Comparison of ENCODE assay signal across 13 cellular contexts in genomic region chr2:232260075-232260474, GRCh38.
DNase-seq lines count a peak whose midpoint lies in the region; ATAC-seq and TF ChIP-seq lines count a peak whose summit lies in the region.
"Had no signal": no experiment of that assay in that cellular context is flagged by ENCODE, and none has a peak within 500 bp of the region (broad histone marks: within the 10 kb centered on the region; RNA-seq: fewer than 3 reads in every experiment).

No MANE protein-coding gene starts in this region.

- no peak for TF ChIP-seq EP300 in stomach (IDR thresholded peaks at IDR 0.05)

- DNase-seq in AG04450 (ENCODE audit: low read depth, low spot score): peak; percentile 70
- DNase-seq in HPDE6-E6E7 (ENCODE audit: extremely low spot score): peak; percentile 55
- DNase-seq in astrocyte of the spinal cord (ENCODE audit: low read depth, low spot score): peak; percentile 91
- DNase-seq in kidney epithelial cell (ENCODE audit: low read depth): peak; percentile 84
- no peak for DNase-seq in germinal center (ENCODE audit: low spot score)
- no peak for DNase-seq in stomach
- DNase-seq: activated CD4-positive, alpha-beta T cell treated with anti-CD3 and anti-CD28 coated beads, Interleukin-2, amount 10 ng/mL, durations not matched to agents 24 days and 14 days; KG1; stimulated activated naive CD8-positive, alpha-beta T cell treated with anti-CD3 and anti-CD28 coated beads, Interleukin-15, amount 100 ng/mL, for 72 hours had no signal

- H3K27ac ChIP-seq in AG04450 (ENCODE audit: low read depth, low read length) (no peak overlapping the region), stomach (no peak overlapping the region)
- H3K27ac ChIP-seq: adrenal gland had no signal

- 66 to 80% (median 74%) methylated on average over 3 of the region's 3 CpGs for WGBS in stomach, 5 donors

- no peak for TF ChIP-seq CTCF in AG04450 (IDR thresholded peaks at IDR 0.05; ENCODE audit: low read depth, low read length)
- TF ChIP-seq CTCF in astrocyte of the spinal cord (IDR thresholded peaks at IDR 0.05; ENCODE audit: low read depth, low read length): no peak
- no peak for TF ChIP-seq CTCF in kidney epithelial cell (IDR thresholded peaks at IDR 0.05; ENCODE audit: insufficient read depth, low read length, poor library complexity, severe bottlenecking)
- no peak for TF ChIP-seq CTCF in stomach (IDR thresholded peaks at IDR 0.05)

- H3K4me3 ChIP-seq in AG04450 (ENCODE audit: low read depth, low read length): no peak overlapping the region
- peak overlapping the region; percentile 4 for H3K4me3 ChIP-seq in astrocyte of the spinal cord (ENCODE audit: low read depth, low read length)
- H3K4me3 ChIP-seq in kidney epithelial cell (ENCODE audit: low read depth, low read length): no peak overlapping the region
- H3K4me3 ChIP-seq in stomach: no peak overlapping the region
- H3K4me3 ChIP-seq: adrenal gland had no signal

- H3K9me3 Mint-ChIP-seq in activated T-helper 17 cell treated with anti-CD3 and anti-CD28 coated beads, Interleukin-2, amount 50 U/mL, for 72 hours: no peaks in the 10 kb centered on the region
- H3K9me3 Mint-ChIP-seq: activated CD4-positive, alpha-beta T cell treated with anti-CD3 and anti-CD28 coated beads, Interleukin-2, amount 10 ng/mL, durations not matched to agents 24 days and 14 days; CD8-positive, alpha-beta T cell; stimulated activated naive CD8-positive, alpha-beta T cell treated with anti-CD3 and anti-CD28 coated beads, Interleukin-15, amount 100 ng/mL, for 72 hours had no signal

- no peak overlapping the region for H3K4me3 Mint-ChIP-seq in activated T-helper 17 cell treated with anti-CD3 and anti-CD28 coated beads, Interleukin-2, amount 50 U/mL, for 72 hours
- H3K4me3 Mint-ChIP-seq: activated CD4-positive, alpha-beta T cell treated with anti-CD3 and anti-CD28 coated beads, Interleukin-2, amount 10 ng/mL, durations not matched to agents 24 days and 14 days; CD8-positive, alpha-beta T cell; stimulated activated naive CD8-positive, alpha-beta T cell treated with anti-CD3 and anti-CD28 coated beads, Interleukin-15, amount 100 ng/mL, for 72 hours had no signal

- H3K36me3 Mint-ChIP-seq in activated T-helper 17 cell treated with anti-CD3 and anti-CD28 coated beads, Interleukin-2, amount 50 U/mL, for 72 hours (ENCODE audit: low read depth): peaks cover 62% of the 10 kb centered on the region

- H3K4me1 Mint-ChIP-seq in activated T-helper 17 cell treated with anti-CD3 and anti-CD28 coated beads, Interleukin-2, amount 50 U/mL, for 72 hours: no peaks in the 10 kb centered on the region
- H3K4me1 Mint-ChIP-seq: activated CD4-positive, alpha-beta T cell treated with anti-CD3 and anti-CD28 coated beads, Interleukin-2, amount 10 ng/mL, durations not matched to agents 24 days and 14 days; stimulated activated naive CD8-positive, alpha-beta T cell treated with anti-CD3 and anti-CD28 coated beads, Interleukin-15, amount 100 ng/mL, for 72 hours had no signal

- no peaks in the 10 kb centered on the region for H3K27me3 Mint-ChIP-seq in activated T-helper 17 cell treated with anti-CD3 and anti-CD28 coated beads, Interleukin-2, amount 50 U/mL, for 72 hours
- H3K27me3 Mint-ChIP-seq: activated CD4-positive, alpha-beta T cell treated with anti-CD3 and anti-CD28 coated beads, Interleukin-2, amount 10 ng/mL, durations not matched to agents 24 days and 14 days; stimulated activated naive CD8-positive, alpha-beta T cell treated with anti-CD3 and anti-CD28 coated beads, Interleukin-15, amount 100 ng/mL, for 72 hours had no signal

- H3K4me1 ChIP-seq in stomach: peaks cover 0 to 4% (median 0%) of the 10 kb centered on the region in 4 donors
- H3K4me1 ChIP-seq: adrenal gland had no signal

- H3K27me3 ChIP-seq in AG04450 (ENCODE audit: control insufficient read depth, insufficient read depth, low read length): peaks cover 8% of the 10 kb centered on the region
- H3K27me3 ChIP-seq in kidney epithelial cell (ENCODE audit: control insufficient read depth, insufficient read depth, low read length): peaks cover 3% of the 10 kb centered on the region
- H3K27me3 ChIP-seq in stomach: no peaks in the 10 kb centered on the region
- H3K27me3 ChIP-seq: adrenal gland had no signal

- no peak overlapping the region for H3K27ac Mint-ChIP-seq in activated T-helper 17 cell treated with anti-CD3 and anti-CD28 coated beads, Interleukin-2, amount 50 U/mL, for 72 hours
- H3K27ac Mint-ChIP-seq: activated CD4-positive, alpha-beta T cell treated with anti-CD3 and anti-CD28 coated beads, Interleukin-2, amount 10 ng/mL, durations not matched to agents 24 days and 14 days; CD8-positive, alpha-beta T cell had no signal

- in situ Hi-C loops in astrocyte of the spinal cord (cut with HindIII; ENCODE audit: low sequenced_read_pairs): no loop called here

- intact Hi-C loops in stomach (cut with DNase I; ENCODE audit: low total_unique reads): no loop called here

- CTCF ChIA-PET in AG04450 (lab: Charles Lee): no interaction called here

- no peak for TF ChIP-seq POLR2A in stomach (IDR thresholded peaks at IDR 0.05)

- H3K36me3 ChIP-seq in kidney epithelial cell (ENCODE audit: control insufficient read depth, insufficient read depth, low read length) (peaks cover 4% of the 10 kb centered on the region), stomach (peaks cover 13 to 69% (median 61%) of the 10 kb centered on the region in 4 donors)

- H3K9me3 ChIP-seq in AG04450 (ENCODE audit: control insufficient read depth, insufficient read depth, low read length) (no peaks in the 10 kb centered on the region), stomach (no peaks in the 10 kb centered on the region)
- H3K9me3 ChIP-seq: adrenal gland had no signal

- POLR2A ChIA-PET in AG04450 (lab: Yijun Ruan, JAX): no interaction called here

- ATAC-seq in activated T-helper 17 cell treated with anti-CD3 and anti-CD28 coated beads, Interleukin-2, amount 50 U/mL, for 72 hours (replicated peaks): no peak
- ATAC-seq in GM21737 (IDR thresholded peaks at IDR 0.05; ENCODE audit: unreplicated experiment): no peak
- ATAC-seq: CD8-positive, alpha-beta T cell; stimulated activated naive CD8-positive, alpha-beta T cell treated with anti-CD3 and anti-CD28 coated beads, Interleukin-15, amount 100 ng/mL, for 72 hours had no signal

Comparison
In these comparisons a context has a peak if more than half of its experiments do, and no peak if none do; other contexts are left out.
1. DNase-seq: peak in AG04450 (single experiment), HPDE6-E6E7 (single experiment), astrocyte of the spinal cord (single experiment) and kidney epithelial cell (single experiment); none in germinal center (single experiment) and stomach (single experiment).